11 cellular contexts compared by ENCODE assay signal in genomic region chr2:46073540-46074018, GRCh38.
DNase-seq lines count a peak whose midpoint lies in the region; ATAC-seq, FAIRE-seq and TF ChIP-seq lines count a peak whose summit lies in the region.
"Had no signal": no experiment of that assay in that cellular context is flagged by ENCODE, and none has a peak within 500 bp of the region (broad histone marks: within the 10 kb centered on the region; RNA-seq: fewer than 3 reads in every experiment).

No MANE protein-coding gene starts in this region.

- no peaks in the 10 kb centered on the region for H3K27me3 ChIP-seq in small intestine (ENCODE audit: control insufficient read depth in 2 of 2, insufficient read depth in 2 of 2, low read length in 2 of 2)

- no peaks in the 10 kb centered on the region for H3K36me3 ChIP-seq in small intestine (ENCODE audit: control insufficient read depth in 2 of 2, insufficient read depth in 2 of 2, low read length in 2 of 2)

- no peak for DNase-seq in Right ventricle myocardium inferior (ENCODE audit: missing footprints)
- no peak for DNase-seq in cardiac septum (ENCODE audit: low spot score)
- DNase-seq in astrocyte of the spinal cord (ENCODE audit: low read depth, low spot score), result peak; percentile 97
- peak; percentile 98 for DNase-seq in islet precursor cell
- DNase-seq in urothelium cell line (ENCODE audit: low spot score), result peak; percentile 91
- DNase-seq in sciatic nerve (ENCODE audit: low spot score), result no peak
- no peak for DNase-seq in small intestine
- DNase-seq: CD8-positive, alpha-beta memory T cell; effector memory CD4-positive, alpha-beta T cell; NCI-H1092 had no signal

- intact Hi-C loops in Right ventricle myocardium inferior (cut with DNase I) (no loop called here), cardiac septum (cut with DNase I) (no loop called here), sciatic nerve (cut with DNase I) (no loop called here)

- FAIRE-seq in urothelium cell line (lab: Jason Lieb, UNC) (peak; percentile 76), small intestine (lab: Jason Lieb, UNC) (no peak)

- no peaks in the 10 kb centered on the region for H3K9me3 ChIP-seq in small intestine (ENCODE audit: control insufficient read depth, low read depth)

- ATAC-seq in Right ventricle myocardium inferior (peak; percentile 14), sciatic nerve (no peak), HG02973 (IDR thresholded peaks at IDR 0.05; ENCODE audit: unreplicated experiment) (no peak)

- in situ Hi-C loops in astrocyte of the spinal cord (cut with HindIII; ENCODE audit: low sequenced_read_pairs), result no loop called here

- H3K4me1 ChIP-seq in small intestine (ENCODE audit: control insufficient read depth in 2 of 2, insufficient read depth in 1 of 2, low read depth in 1 of 2, low read length in 1 of 2), result peaks cover 0 to 2% of the 10 kb centered on the region in 2 donors

- 70 to 82% (median 77%) methylated on average over 9 of the region's 9 CpGs for WGBS in small intestine, 3 donors

- TF ChIP-seq CTCF in astrocyte of the spinal cord (IDR thresholded peaks at IDR 0.05; ENCODE audit: low read depth, low read length), result no peak

- peak overlapping the region in 1 of 2 donors; percentile 22 for H3K27ac ChIP-seq in small intestine (ENCODE audit: low read depth in 1 of 2, low read length in 1 of 2)

- H3K4me3 ChIP-seq in astrocyte of the spinal cord (ENCODE audit: low read depth, low read length) (peak overlapping the region; percentile 3), small intestine (ENCODE audit: low read depth in 1 of 2, low read length in 2 of 2) (no peak overlapping the region)

Comparison
In these comparisons a context has a peak if more than half of its experiments do, and no peak if none do; other contexts are left out.
1. DNase-seq: peak in astrocyte of the spinal cord (single experiment), islet precursor cell (single experiment) and urothelium cell line (single experiment); none in Right ventricle myocardium inferior (single experiment), cardiac septum (single experiment), sciatic nerve (single experiment) and small intestine (single experiment).